8 cellular contexts compared by ENCODE assay signal in genomic region chr1:150548324-150548631, GRCh38. TPM values are rescaled to one million over a fixed set of nuclear protein-coding genes. Genes with fewer than 3 reads are reported as not detected.
DNase-seq lines count a peak whose midpoint lies in the region; ATAC-seq and TF ChIP-seq lines count a peak whose summit lies in the region.

No MANE protein-coding gene starts in this region.

- peak overlapping the region; percentile 74 for H3K4me3 Mint-ChIP-seq in GM23338

- H3K4me1 ChIP-seq in GM23338 (ENCODE audit: insufficient read depth): peaks cover 11% of the 10 kb centered on the region; the same call in 1 of the 2 replicates

- H3K27me3 Mint-ChIP-seq in GM23338 (ENCODE audit: insufficient read depth, low read depth, poor library complexity): peaks cover 32% of the 10 kb centered on the region

- no peaks in the 10 kb centered on the region for H3K9me3 Mint-ChIP-seq in GM23338

- no peaks in the 10 kb centered on the region for H3K36me3 ChIP-seq in GM23338 (ENCODE audit: insufficient read depth)

- H2AFZ ChIP-seq in GM23338: peak overlapping the region; percentile 99

- DNase-seq in GM23338 (ENCODE audit: low spot score): no peak
- no peak for DNase-seq in fibroblast of pulmonary artery (ENCODE audit: low read depth)
- no peak for DNase-seq in retinal pigment epithelial cell (ENCODE audit: low read depth)
- no peak for DNase-seq in stimulated activated CD4-positive, alpha-beta T cell treated with anti-CD3 and anti-CD28 coated beads, Interleukin-12 subunit alpha, Interleukin-12 subunit beta, amount 100 ng/mL, for 4 hours
- DNase-seq in DMS53 (lab: John Stamatoyannopoulos, UW): no peak
- DNase-seq in Ammon's horn (ENCODE audit: low spot score): no peak

- H3F3A ChIP-seq in GM23338 (replicated peaks; ENCODE audit: low read depth): peaks cover 9% of the 10 kb centered on the region

- no peaks in the 10 kb centered on the region; the same call in 2 of the 3 replicates for H3K36me3 Mint-ChIP-seq in GM23338 (ENCODE audit: low read depth)

- peak overlapping the region; percentile 89 for H3K4me2 ChIP-seq in GM23338

- no peaks in the 10 kb centered on the region for H3K9me2 ChIP-seq in GM23338 (ENCODE audit: insufficient read depth)

- no peaks in the 10 kb centered on the region for H3K79me2 ChIP-seq in GM23338 (replicated peaks; ENCODE audit: insufficient read depth)

- no peak for TF ChIP-seq CTCF in GM23338 (conservative IDR thresholded peaks at IDR 0.05; ENCODE audit: low read depth in 2 of 2)
- no peak for TF ChIP-seq CTCF in VCaP (conservative IDR thresholded peaks at IDR 0.05)
- TF ChIP-seq CTCF in fibroblast of pulmonary artery (IDR thresholded peaks at IDR 0.05; ENCODE audit: low read length, missing control alignments): no peak
- no peak for TF ChIP-seq CTCF in retinal pigment epithelial cell (conservative IDR thresholded peaks at IDR 0.05; ENCODE audit: low read depth, low read length)

- H3K4me3 ChIP-seq in GM23338 (peak overlapping the region; percentile 83), fibroblast of pulmonary artery (replicated peaks; ENCODE audit: low read depth, low read length) (peak overlapping the region; percentile 61), retinal pigment epithelial cell (ENCODE audit: low read length) (peak overlapping the region; percentile 51)

- ATAC-seq in GM23338: no peak
- ATAC-seq in HG03095 (IDR thresholded peaks at IDR 0.05; ENCODE audit: unreplicated experiment): no peak

- peaks cover 24% of the 10 kb centered on the region for H3K4me1 Mint-ChIP-seq in GM23338

- H4K20me1 ChIP-seq in GM23338 (replicated peaks; ENCODE audit: insufficient read depth): no peaks in the 10 kb centered on the region

- H3K27me3 ChIP-seq in GM23338 (ENCODE audit: insufficient read depth): peaks cover 30% of the 10 kb centered on the region

- H3K27ac Mint-ChIP-seq in GM23338: no peak overlapping the region

- H3K27ac ChIP-seq in GM23338 (ENCODE audit: low read depth): no peak overlapping the region
- H3K27ac ChIP-seq in VCaP: peak overlapping the region; percentile 62

TF ChIP-seq in GM23338, 12 proteins besides CTCF, POLR2A, EP300 and RAD21 (continues in another document):
- TF ChIP-seq ETS1 (IDR thresholded peaks at IDR 0.05): no peak
- no peak for TF ChIP-seq JUNB (IDR thresholded peaks at IDR 0.05; ENCODE audit: unreplicated experiment)
- TF ChIP-seq ZNF114 (CRISPR knock-in tag; IDR thresholded peaks at IDR 0.05): no peak
- no peak for TF ChIP-seq CREB1 (CRISPR knock-in tag; IDR thresholded peaks at IDR 0.05; ENCODE audit: low read depth)
- TF ChIP-seq POLR2AphosphoS5 (IDR thresholded peaks at IDR 0.05; ENCODE audit: low read depth): no peak
- no peak for TF ChIP-seq EZH2 (IDR thresholded peaks at IDR 0.05; ENCODE audit: low read depth, unreplicated experiment)
- TF ChIP-seq NANOG (IDR thresholded peaks at IDR 0.05; ENCODE audit: borderline replicate concordance): no peak
- TF ChIP-seq EZH2phosphoT487 (IDR thresholded peaks at IDR 0.05; ENCODE audit: unreplicated experiment): no peak
- no peak for TF ChIP-seq STAT1 (IDR thresholded peaks at IDR 0.05; ENCODE audit: unreplicated experiment)
- TF ChIP-seq REST (IDR thresholded peaks at IDR 0.05; ENCODE audit: unreplicated experiment): no peak

RNA-seq across cellular contexts. Expression of gene ADAMTSL4, which starts 0.9 kb away (rescaled TPM):
- total RNA-seq in GM23338 (2014; rRNA removed; shearing (Covaris generic)): 3.6 and 5.3 TPM in 2 replicates
- polyA plus RNA-seq in GM23338 (2016; fragmentation: Nextera tagmentation; extraction: Ambion mirVana): 4.6 and 5.8 TPM in 2 replicates

RNA-seq across cellular contexts. Expression of gene MCL1, which starts 31.1 kb away (rescaled TPM):
- 237 and 244 TPM in 2 replicates for total RNA-seq in GM23338 (2014; rRNA removed; shearing (Covaris generic))
- 46.7 and 55.3 TPM in 2 replicates for polyA plus RNA-seq in GM23338 (2016; fragmentation: Nextera tagmentation; extraction: Ambion mirVana)

RNA-seq across cellular contexts. Expression of gene FALEC, which starts 32.7 kb away (rescaled TPM):
- total RNA-seq in GM23338 (2014; rRNA removed; shearing (Covaris generic)): not detected in 2 replicates
- polyA plus RNA-seq in GM23338 (2016; fragmentation: Nextera tagmentation; extraction: Ambion mirVana): 1.7 and 2.6 TPM in 2 replicates

RNA-seq across cellular contexts. Expression of gene ECM1, which starts 40.4 kb away (rescaled TPM):
- 0.43 and 1.1 TPM in 2 replicates for total RNA-seq in GM23338 (2014; rRNA removed; shearing (Covaris generic))
- polyA plus RNA-seq in GM23338 (2016; fragmentation: Nextera tagmentation; extraction: Ambion mirVana): 0.30 and 0.74 TPM in 2 replicates
